Comparison of ENCODE assay signal across 27 cellular contexts in the genomic region with DNA sequence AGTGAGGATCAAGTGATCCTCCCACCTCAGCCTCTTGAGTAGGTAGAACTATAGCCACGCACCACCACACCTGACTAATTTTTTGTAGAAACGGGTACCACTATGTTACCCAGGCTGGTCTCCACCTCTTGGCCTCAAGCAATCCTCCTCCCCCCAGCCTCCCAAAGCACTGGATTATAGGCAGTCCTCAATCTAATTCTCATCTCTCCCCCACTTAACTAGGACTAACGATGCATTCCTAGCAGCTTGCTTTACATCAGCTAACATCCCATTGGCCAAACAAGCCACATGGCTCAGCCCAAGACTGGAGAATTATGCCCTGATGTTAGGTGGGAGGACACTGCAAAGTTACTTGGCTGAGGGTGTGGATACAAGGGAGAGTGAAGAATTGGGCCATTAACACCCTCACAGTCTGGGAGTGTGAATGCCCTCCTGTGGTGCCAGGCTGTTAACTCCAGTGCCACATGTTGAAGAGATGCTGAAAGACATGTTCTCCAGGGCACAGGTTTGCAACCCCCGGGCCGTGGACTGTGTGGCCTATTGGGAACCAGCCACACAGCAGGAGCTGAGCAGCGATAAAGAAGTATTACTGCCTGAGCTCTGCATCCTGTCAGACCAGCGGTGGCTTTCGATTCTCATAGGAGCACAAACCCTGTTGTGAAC. TPM values are rescaled to one million over a fixed set of nuclear protein-coding genes. Genes with fewer than 3 reads are reported as not detected.
DNase-seq lines count a peak whose midpoint lies in the region; ATAC-seq and TF ChIP-seq lines count a peak whose summit lies in the region.
"Had no signal": no experiment of that assay in that cellular context is flagged by ENCODE, and none has a peak within 500 bp of the region (broad histone marks: within the 10 kb centered on the region; RNA-seq: fewer than 3 reads in every experiment).

No MANE protein-coding gene starts in this region.

- ATAC-seq in HCT116: no peak
- no peak for ATAC-seq in GM18505 (IDR thresholded peaks at IDR 0.05; ENCODE audit: unreplicated experiment)
- ATAC-seq: heart left ventricle, left lobe of liver had no signal

- no peak for TF ChIP-seq CTCF in HCT116 (IDR thresholded peaks at IDR 0.05 in 2 of 3, conservative IDR thresholded peaks at IDR 0.05 in 1 of 3; ENCODE audit: borderline replicate concordance in 1 of 3, insufficient read depth in 1 of 3, low read depth in 2 of 3, low read length in 2 of 3)
- TF ChIP-seq CTCF in RWPE1 (conservative IDR thresholded peaks at IDR 0.05; ENCODE audit: low read depth): no peak
- TF ChIP-seq CTCF in esophagus squamous epithelium (IDR thresholded peaks at IDR 0.05): no peak
- no peak for TF ChIP-seq CTCF in osteoblast (IDR thresholded peaks at IDR 0.05; ENCODE audit: extremely low read depth, low read depth, low read length)
- no peak for TF ChIP-seq CTCF in uterus (IDR thresholded peaks at IDR 0.05)

- H3K9ac ChIP-seq in HCT116 (ENCODE audit: low read length): no peak overlapping the region

- DNase-seq in HCT116 (ENCODE audit: low read depth, low spot score): no peak
- no peak for DNase-seq in RWPE1 (ENCODE audit: low spot score)
- DNase-seq in esophagus squamous epithelium (lab: John Stamatoyannopoulos, UW): no peak
- no peak for DNase-seq in osteoblast (ENCODE audit: insufficient read length, low spot score, missing footprints)
- no peak for DNase-seq in uterus
- DNase-seq in activated CD4-positive, alpha-beta memory T cell treated with anti-CD3 and anti-CD28 coated beads for 36 hours: no peak
- DNase-seq: activated CD4-positive, alpha-beta T cell treated with anti-CD3 and anti-CD28 coated beads, Interleukin-2, amount 50 U/mL, for 4 hours; activated CD4-positive, CD25-positive, alpha-beta regulatory T cell; activated CD8-positive, alpha-beta memory T cell treated with anti-CD3 and anti-CD28 coated beads, Interleukin-2, amount 50 U/mL, for 4 hours; activated naive CD8-positive, alpha-beta T cell treated with anti-CD3 and anti-CD28 coated beads for 36 hours; cerebellar nuclear complex; dorsolateral prefrontal cortex; GDM1; heart left ventricle; NCI-H1048; NCI-H2081 treated with DMSO at 0.1 percent for 48 hours; OCI-M1; Right ventricle myocardium superior; sigmoid colon; stimulated activated CD4-positive, alpha-beta T cell treated with anti-CD3 and anti-CD28 coated beads, Interleukin-15, amount 100 ng/mL, for 24 hours; T-helper 9 cell; tibial artery had no signal

- H3K79me2 ChIP-seq in HCT116 (ENCODE audit: insufficient read depth, low read length) (no peaks in the 10 kb centered on the region), osteoblast (ENCODE audit: insufficient read depth, low read length) (no peaks in the 10 kb centered on the region)

- TF ChIP-seq POLR2A in HCT116 (IDR thresholded peaks at IDR 0.05; ENCODE audit: borderline replicate concordance, extremely low read depth, insufficient read depth, insufficient read length) (no peak), esophagus squamous epithelium (IDR thresholded peaks at IDR 0.05) (no peak), GM18505 (IDR thresholded peaks at IDR 0.05; ENCODE audit: borderline replicate concordance, extremely low read depth, insufficient read depth, insufficient read length) (no peak), uterus (IDR thresholded peaks at IDR 0.05) (no peak)

- H3K4me2 ChIP-seq in HCT116 (ENCODE audit: low read length) (no peak overlapping the region), osteoblast (ENCODE audit: insufficient read depth, low read length) (no peak overlapping the region)

- H3K4me1 Mint-ChIP-seq in activated CD4-positive, alpha-beta memory T cell treated with anti-CD3 and anti-CD28 coated beads for 36 hours (ENCODE audit: low read depth): peaks cover 26% of the 10 kb centered on the region

- no peaks in the 10 kb centered on the region for H3K9me2 ChIP-seq in HCT116 (ENCODE audit: insufficient read depth)

- H3K9me3 Mint-ChIP-seq in activated CD4-positive, alpha-beta memory T cell treated with anti-CD3 and anti-CD28 coated beads for 36 hours: no peaks in the 10 kb centered on the region
- H3K9me3 Mint-ChIP-seq: activated naive CD8-positive, alpha-beta T cell treated with anti-CD3 and anti-CD28 coated beads for 36 hours; nephron; stimulated activated naive CD8-positive, alpha-beta T cell treated with anti-CD3 and anti-CD28 coated beads, Interleukin-15, Interleukin-2, amounts not matched to agents 100 ng/mL and 50 ng/mL, for 24 hours had no signal

- intact Hi-C loops in HCT116 (cut with micrococcal nuclease): no loop called here
- intact Hi-C loops in esophagus squamous epithelium (cut with DNase I): no loop called here
- intact Hi-C loops in uterus (cut with DNase I; ENCODE audit: low total_unique reads): no loop called here
- intact Hi-C loops in activated CD4-positive, alpha-beta memory T cell treated with anti-CD3 and anti-CD28 coated beads for 36 hours (cut with micrococcal nuclease): no loop called here

- no peak overlapping the region for H3K27ac Mint-ChIP-seq in activated CD4-positive, alpha-beta memory T cell treated with anti-CD3 and anti-CD28 coated beads for 36 hours
- H3K27ac Mint-ChIP-seq: activated naive CD8-positive, alpha-beta T cell treated with anti-CD3 and anti-CD28 coated beads for 36 hours; CD14-positive monocyte; stimulated activated naive CD8-positive, alpha-beta T cell treated with anti-CD3 and anti-CD28 coated beads, Interleukin-15, Interleukin-2, amounts not matched to agents 100 ng/mL and 50 ng/mL, for 24 hours had no signal

- no TSS peak for BruUV-seq in HCT116 (replicated peaks; lab: Mats Ljungman, UMichigan)

- RAD21 ChIA-PET in HCT116 (lab: Charles Lee; ENCODE audit: low non-redundant PET in 1 of 2, low total read pairs in 2 of 2, uncharacterized antibody in 2 of 2, unreplicated experiment in 2 of 2): no interaction called here

- TF ChIP-seq RAD21 in HCT116 (IDR thresholded peaks at IDR 0.05; ENCODE audit: low read depth): no peak

- H3K27me3 ChIP-seq in HCT116 (ENCODE audit: insufficient read depth, low read length): no peaks in the 10 kb centered on the region
- H3K27me3 ChIP-seq in esophagus squamous epithelium: no peaks in the 10 kb centered on the region
- H3K27me3 ChIP-seq in osteoblast (ENCODE audit: insufficient read depth, low read length): no peaks in the 10 kb centered on the region
- no peaks in the 10 kb centered on the region for H3K27me3 ChIP-seq in uterus
- H3K27me3 ChIP-seq: dorsolateral prefrontal cortex, heart left ventricle, sigmoid colon, tibial artery had no signal

- no peak overlapping the region for H3K4me3 Mint-ChIP-seq in activated CD4-positive, alpha-beta memory T cell treated with anti-CD3 and anti-CD28 coated beads for 36 hours
- H3K4me3 Mint-ChIP-seq: activated naive CD8-positive, alpha-beta T cell treated with anti-CD3 and anti-CD28 coated beads for 36 hours; CD14-positive monocyte; nephron; stimulated activated naive CD8-positive, alpha-beta T cell treated with anti-CD3 and anti-CD28 coated beads, Interleukin-15, Interleukin-2, amounts not matched to agents 100 ng/mL and 50 ng/mL, for 24 hours had no signal

- H3K27ac ChIP-seq in HCT116 (ENCODE audit: low read depth, low read length) (no peak overlapping the region), RWPE1 (peak overlapping the region; percentile 77), esophagus squamous epithelium (peak overlapping the region in 3 of 4 donors; percentile 1 to 30 (median 6)), osteoblast (ENCODE audit: low read depth, low read length) (no peak overlapping the region), uterus (no peak overlapping the region)
- H3K27ac ChIP-seq: dorsolateral prefrontal cortex, heart left ventricle, sigmoid colon, tibial artery had no signal

- H3K36me3 Mint-ChIP-seq in activated CD4-positive, alpha-beta memory T cell treated with anti-CD3 and anti-CD28 coated beads for 36 hours: no peaks in the 10 kb centered on the region
- H3K36me3 Mint-ChIP-seq: activated naive CD8-positive, alpha-beta T cell treated with anti-CD3 and anti-CD28 coated beads for 36 hours; CD14-positive monocyte had no signal

- CTCF ChIA-PET in HCT116 (lab: Charles Lee): no interaction called here
- CTCF ChIA-PET in RWPE1 (lab: Yijun Ruan, JAX): interaction anchor here (0.7 to 1.0 kb wide), 2 partner anchors 27 to 209 kb away, joined by 3 read pairs; no protein-coding TSS in a partner anchor
- CTCF ChIA-PET in activated CD4-positive, alpha-beta memory T cell treated with anti-CD3 and anti-CD28 coated beads for 36 hours (lab: Charles Lee): no interaction called here

- H3K4me1 ChIP-seq in HCT116 (ENCODE audit: control insufficient read depth in 1 of 2, insufficient read depth in 2 of 2, low read length in 2 of 2) (peaks cover 22 to 37% of the 10 kb centered on the region in 2 experiments), esophagus squamous epithelium (peaks cover 7 to 34% (median 22%) of the 10 kb centered on the region in 3 donors), osteoblast (ENCODE audit: insufficient read depth, low read length) (peaks cover 21% of the 10 kb centered on the region), uterus (peaks cover 0 to 6% of the 10 kb centered on the region in 2 donors)

- H2AFZ ChIP-seq in HCT116 (ENCODE audit: low read depth, low read length, poor library complexity, severe bottlenecking): peak overlapping the region; percentile 21
- peak overlapping the region; percentile 66 for H2AFZ ChIP-seq in osteoblast (ENCODE audit: low read length)

- WGBS in esophagus squamous epithelium, 2 donors: 60 to 90% methylated on average over 5 to 8 of the region's 8 CpGs

- POLR2A ChIA-PET in HCT116 (lab: Charles Lee): no interaction called here
- POLR2A ChIA-PET in RWPE1 (lab: Yijun Ruan, JAX; ENCODE audit: low non-redundant PET): no interaction called here
- POLR2A ChIA-PET in activated CD4-positive, alpha-beta memory T cell treated with anti-CD3 and anti-CD28 coated beads for 36 hours (lab: Charles Lee): no interaction called here

- no peak overlapping the region for H3K4me3 ChIP-seq in HCT116 (replicated peaks in 1 of 2; ENCODE audit: low read depth in 1 of 2, low read length in 2 of 2)
- no peak overlapping the region for H3K4me3 ChIP-seq in esophagus squamous epithelium
- no peak overlapping the region for H3K4me3 ChIP-seq in osteoblast (ENCODE audit: insufficient read depth, low read length)
- no peak overlapping the region for H3K4me3 ChIP-seq in uterus
- H3K4me3 ChIP-seq: dorsolateral prefrontal cortex, heart left ventricle, sigmoid colon, tibial artery had no signal

- H3K9me3 ChIP-seq in HCT116 (ENCODE audit: control insufficient read depth in 1 of 2, insufficient read depth in 1 of 2, low read depth in 1 of 2, low read length in 2 of 2) (no peaks in the 10 kb centered on the region), esophagus squamous epithelium (no peaks in the 10 kb centered on the region), osteoblast (ENCODE audit: low read depth, low read length) (no peaks in the 10 kb centered on the region), uterus (no peaks in the 10 kb centered on the region)
- H3K9me3 ChIP-seq: heart left ventricle, sigmoid colon, tibial artery had no signal

- no peaks in the 10 kb centered on the region for H3K36me3 ChIP-seq in HCT116 (ENCODE audit: control insufficient read depth in 1 of 2, insufficient read depth in 2 of 2, low read length in 2 of 2)
- no peaks in the 10 kb centered on the region for H3K36me3 ChIP-seq in esophagus squamous epithelium
- no peaks in the 10 kb centered on the region for H3K36me3 ChIP-seq in osteoblast (ENCODE audit: insufficient read depth, low read length)
- H3K36me3 ChIP-seq in uterus: no peaks in the 10 kb centered on the region
- H3K36me3 ChIP-seq: heart left ventricle, sigmoid colon, tibial artery had no signal

- no peaks in the 10 kb centered on the region for H4K20me1 ChIP-seq in HCT116 (ENCODE audit: insufficient read depth)
- no peaks in the 10 kb centered on the region for H4K20me1 ChIP-seq in osteoblast (ENCODE audit: insufficient read depth, low read length)

- H3K27me3 Mint-ChIP-seq in activated CD4-positive, alpha-beta memory T cell treated with anti-CD3 and anti-CD28 coated beads for 36 hours: no peaks in the 10 kb centered on the region
- H3K27me3 Mint-ChIP-seq: activated naive CD8-positive, alpha-beta T cell treated with anti-CD3 and anti-CD28 coated beads for 36 hours; stimulated activated naive CD8-positive, alpha-beta T cell treated with anti-CD3 and anti-CD28 coated beads, Interleukin-15, Interleukin-2, amounts not matched to agents 100 ng/mL and 50 ng/mL, for 24 hours had no signal

RNA-seq across cellular contexts. Expression of a gene that starts 5.3 kb away (rescaled TPM):
- total RNA-seq in HCT116 (2021; ENCODE audit: unreplicated experiment) (18.1 TPM), esophagus squamous epithelium (1 to 10 TPM; 2.2 to 7.1 (median 4.6) TPM), osteoblast (1.4 and 2.1 TPM in 2 replicates), uterus (10 to 100 TPM in 1 of 4 donors, 1 to 10 TPM in 2, under 1 TPM in 1; 0.26 to 21.2 (median 1.7) TPM)
- polyA plus RNA-seq in HCT116 (2012): 2.5 and 3.4 TPM in 2 replicates
- total RNA-seq in activated CD4-positive, alpha-beta memory T cell treated with anti-CD3 and anti-CD28 coated beads for 36 hours: 10 to 100 TPM; 29.0 to 30.1 TPM

RNA-seq across cellular contexts. Expression of a gene that starts 26.5 kb away (rescaled TPM):
- total RNA-seq in HCT116 (2021; ENCODE audit: unreplicated experiment) (21.0 TPM), esophagus squamous epithelium (10 to 100 TPM in 1 of 4 donors, 1 to 10 TPM in 2, under 1 TPM in 1; 0.80 to 12.4 (median 2.7) TPM), osteoblast (12.7 and 14.1 TPM in 2 replicates), uterus (10 to 100 TPM in 2 of 4 donors, 1 to 10 TPM in 2; 4.1 to 19.4 (median 11.9) TPM)
- polyA plus RNA-seq in HCT116 (2012): 9.6 and 12.2 TPM in 2 replicates
- total RNA-seq in activated CD4-positive, alpha-beta memory T cell treated with anti-CD3 and anti-CD28 coated beads for 36 hours: 10 to 100 TPM; 17.4 to 19.0 TPM

RNA-seq across cellular contexts. Expression of a gene that starts 39.9 kb away (rescaled TPM):
- total RNA-seq in HCT116 (2021; ENCODE audit: unreplicated experiment): 32.5 TPM
- 23.2 and 27.6 TPM in 2 replicates for polyA plus RNA-seq in HCT116 (2012)
- 10 to 100 TPM; 10.3 to 28.5 (median 16.4) TPM for total RNA-seq in esophagus squamous epithelium
- 18.5 and 18.6 TPM in 2 replicates for total RNA-seq in osteoblast
- total RNA-seq in uterus: 10 to 100 TPM in 3 of 4 donors, 1 to 10 TPM in 1; 5.6 to 38.5 (median 21.0) TPM
- 1 to 10 TPM; 8.1 to 8.5 TPM for total RNA-seq in activated CD4-positive, alpha-beta memory T cell treated with anti-CD3 and anti-CD28 coated beads for 36 hours

Comparison
In these comparisons a context has a peak if more than half of its experiments do, and no peak if none do; other contexts are left out.
1. H3K27ac ChIP-seq: peak in RWPE1 (single experiment) and esophagus squamous epithelium (3 of 4); none in HCT116 (single experiment), osteoblast (single experiment) and uterus (0 of 2).